In the genomic region with DNA sequence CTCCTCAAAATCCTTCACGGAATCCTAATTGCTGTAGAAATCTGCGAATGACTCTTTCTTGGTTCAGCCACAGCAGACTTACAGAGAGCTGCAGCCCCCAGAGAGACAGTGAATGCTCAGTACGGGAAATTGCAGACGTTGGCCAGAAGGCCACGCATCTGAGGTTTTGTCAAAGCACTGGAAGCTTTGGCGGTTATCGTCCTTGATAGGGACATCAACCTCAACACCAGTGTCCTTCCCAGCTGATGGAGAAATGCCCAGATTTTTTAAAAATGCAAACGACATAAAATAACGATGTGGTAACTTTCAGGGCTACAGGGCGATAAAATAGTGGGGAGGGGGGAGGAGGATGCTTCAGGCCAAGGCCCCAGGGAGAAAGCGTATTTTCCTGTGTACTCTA, we compare ENCODE assay signal across 1 cellular context.
TF ChIP-seq lines count a peak whose summit lies in the region.

No MANE protein-coding gene starts in this region.

TF ChIP-seq in WTC11, 78 proteins besides CTCF, POLR2A, EP300 and RAD21 (continued from another document):
- TF ChIP-seq, protein P1, sequence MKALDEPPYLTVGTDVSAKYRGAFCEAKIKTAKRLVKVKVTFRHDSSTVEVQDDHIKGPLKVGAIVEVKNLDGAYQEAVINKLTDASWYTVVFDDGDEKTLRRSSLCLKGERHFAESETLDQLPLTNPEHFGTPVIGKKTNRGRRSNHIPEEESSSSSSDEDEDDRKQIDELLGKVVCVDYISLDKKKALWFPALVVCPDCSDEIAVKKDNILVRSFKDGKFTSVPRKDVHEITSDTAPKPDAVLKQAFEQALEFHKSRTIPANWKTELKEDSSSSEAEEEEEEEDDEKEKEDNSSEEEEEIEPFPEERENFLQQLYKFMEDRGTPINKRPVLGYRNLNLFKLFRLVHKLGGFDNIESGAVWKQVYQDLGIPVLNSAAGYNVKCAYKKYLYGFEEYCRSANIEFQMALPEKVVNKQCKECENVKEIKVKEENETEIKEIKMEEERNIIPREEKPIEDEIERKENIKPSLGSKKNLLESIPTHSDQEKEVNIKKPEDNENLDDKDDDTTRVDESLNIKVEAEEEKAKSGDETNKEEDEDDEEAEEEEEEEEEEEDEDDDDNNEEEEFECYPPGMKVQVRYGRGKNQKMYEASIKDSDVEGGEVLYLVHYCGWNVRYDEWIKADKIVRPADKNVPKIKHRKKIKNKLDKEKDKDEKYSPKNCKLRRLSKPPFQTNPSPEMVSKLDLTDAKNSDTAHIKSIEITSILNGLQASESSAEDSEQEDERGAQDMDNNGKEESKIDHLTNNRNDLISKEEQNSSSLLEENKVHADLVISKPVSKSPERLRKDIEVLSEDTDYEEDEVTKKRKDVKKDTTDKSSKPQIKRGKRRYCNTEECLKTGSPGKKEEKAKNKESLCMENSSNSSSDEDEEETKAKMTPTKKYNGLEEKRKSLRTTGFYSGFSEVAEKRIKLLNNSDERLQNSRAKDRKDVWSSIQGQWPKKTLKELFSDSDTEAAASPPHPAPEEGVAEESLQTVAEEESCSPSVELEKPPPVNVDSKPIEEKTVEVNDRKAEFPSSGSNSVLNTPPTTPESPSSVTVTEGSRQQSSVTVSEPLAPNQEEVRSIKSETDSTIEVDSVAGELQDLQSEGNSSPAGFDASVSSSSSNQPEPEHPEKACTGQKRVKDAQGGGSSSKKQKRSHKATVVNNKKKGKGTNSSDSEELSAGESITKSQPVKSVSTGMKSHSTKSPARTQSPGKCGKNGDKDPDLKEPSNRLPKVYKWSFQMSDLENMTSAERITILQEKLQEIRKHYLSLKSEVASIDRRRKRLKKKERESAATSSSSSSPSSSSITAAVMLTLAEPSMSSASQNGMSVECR (CRISPR knock-in tag; IDR thresholded peaks at IDR 0.05; ENCODE audit: borderline replicate concordance): no peak
- TF ChIP-seq ZNF263 (CRISPR knock-in tag; IDR thresholded peaks at IDR 0.05; ENCODE audit: low read depth) (no peak), ZNF423 (CRISPR knock-in tag; IDR thresholded peaks at IDR 0.05) (no peak), ZBTB21 (CRISPR knock-in tag; IDR thresholded peaks at IDR 0.05; ENCODE audit: borderline replicate concordance) (no peak), JUN (CRISPR knock-in tag; IDR thresholded peaks at IDR 0.05) (no peak)
- TF ChIP-seq, protein P2, sequence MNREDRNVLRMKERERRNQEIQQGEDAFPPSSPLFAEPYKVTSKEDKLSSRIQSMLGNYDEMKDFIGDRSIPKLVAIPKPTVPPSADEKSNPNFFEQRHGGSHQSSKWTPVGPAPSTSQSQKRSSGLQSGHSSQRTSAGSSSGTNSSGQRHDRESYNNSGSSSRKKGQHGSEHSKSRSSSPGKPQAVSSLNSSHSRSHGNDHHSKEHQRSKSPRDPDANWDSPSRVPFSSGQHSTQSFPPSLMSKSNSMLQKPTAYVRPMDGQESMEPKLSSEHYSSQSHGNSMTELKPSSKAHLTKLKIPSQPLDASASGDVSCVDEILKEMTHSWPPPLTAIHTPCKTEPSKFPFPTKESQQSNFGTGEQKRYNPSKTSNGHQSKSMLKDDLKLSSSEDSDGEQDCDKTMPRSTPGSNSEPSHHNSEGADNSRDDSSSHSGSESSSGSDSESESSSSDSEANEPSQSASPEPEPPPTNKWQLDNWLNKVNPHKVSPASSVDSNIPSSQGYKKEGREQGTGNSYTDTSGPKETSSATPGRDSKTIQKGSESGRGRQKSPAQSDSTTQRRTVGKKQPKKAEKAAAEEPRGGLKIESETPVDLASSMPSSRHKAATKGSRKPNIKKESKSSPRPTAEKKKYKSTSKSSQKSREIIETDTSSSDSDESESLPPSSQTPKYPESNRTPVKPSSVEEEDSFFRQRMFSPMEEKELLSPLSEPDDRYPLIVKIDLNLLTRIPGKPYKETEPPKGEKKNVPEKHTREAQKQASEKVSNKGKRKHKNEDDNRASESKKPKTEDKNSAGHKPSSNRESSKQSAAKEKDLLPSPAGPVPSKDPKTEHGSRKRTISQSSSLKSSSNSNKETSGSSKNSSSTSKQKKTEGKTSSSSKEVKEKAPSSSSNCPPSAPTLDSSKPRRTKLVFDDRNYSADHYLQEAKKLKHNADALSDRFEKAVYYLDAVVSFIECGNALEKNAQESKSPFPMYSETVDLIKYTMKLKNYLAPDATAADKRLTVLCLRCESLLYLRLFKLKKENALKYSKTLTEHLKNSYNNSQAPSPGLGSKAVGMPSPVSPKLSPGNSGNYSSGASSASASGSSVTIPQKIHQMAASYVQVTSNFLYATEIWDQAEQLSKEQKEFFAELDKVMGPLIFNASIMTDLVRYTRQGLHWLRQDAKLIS (CRISPR knock-in tag; IDR thresholded peaks at IDR 0.05; ENCODE audit: borderline replicate concordance): no peak
- TF ChIP-seq, protein P3, sequence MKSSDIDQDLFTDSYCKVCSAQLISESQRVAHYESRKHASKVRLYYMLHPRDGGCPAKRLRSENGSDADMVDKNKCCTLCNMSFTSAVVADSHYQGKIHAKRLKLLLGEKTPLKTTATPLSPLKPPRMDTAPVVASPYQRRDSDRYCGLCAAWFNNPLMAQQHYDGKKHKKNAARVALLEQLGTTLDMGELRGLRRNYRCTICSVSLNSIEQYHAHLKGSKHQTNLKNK (CRISPR knock-in tag; IDR thresholded peaks at IDR 0.05): no peak
- TF ChIP-seq, protein P4, sequence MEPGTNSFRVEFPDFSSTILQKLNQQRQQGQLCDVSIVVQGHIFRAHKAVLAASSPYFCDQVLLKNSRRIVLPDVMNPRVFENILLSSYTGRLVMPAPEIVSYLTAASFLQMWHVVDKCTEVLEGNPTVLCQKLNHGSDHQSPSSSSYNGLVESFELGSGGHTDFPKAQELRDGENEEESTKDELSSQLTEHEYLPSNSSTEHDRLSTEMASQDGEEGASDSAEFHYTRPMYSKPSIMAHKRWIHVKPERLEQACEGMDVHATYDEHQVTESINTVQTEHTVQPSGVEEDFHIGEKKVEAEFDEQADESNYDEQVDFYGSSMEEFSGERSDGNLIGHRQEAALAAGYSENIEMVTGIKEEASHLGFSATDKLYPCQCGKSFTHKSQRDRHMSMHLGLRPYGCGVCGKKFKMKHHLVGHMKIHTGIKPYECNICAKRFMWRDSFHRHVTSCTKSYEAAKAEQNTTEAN (CRISPR knock-in tag; IDR thresholded peaks at IDR 0.05): no peak
- TF ChIP-seq, protein P5, sequence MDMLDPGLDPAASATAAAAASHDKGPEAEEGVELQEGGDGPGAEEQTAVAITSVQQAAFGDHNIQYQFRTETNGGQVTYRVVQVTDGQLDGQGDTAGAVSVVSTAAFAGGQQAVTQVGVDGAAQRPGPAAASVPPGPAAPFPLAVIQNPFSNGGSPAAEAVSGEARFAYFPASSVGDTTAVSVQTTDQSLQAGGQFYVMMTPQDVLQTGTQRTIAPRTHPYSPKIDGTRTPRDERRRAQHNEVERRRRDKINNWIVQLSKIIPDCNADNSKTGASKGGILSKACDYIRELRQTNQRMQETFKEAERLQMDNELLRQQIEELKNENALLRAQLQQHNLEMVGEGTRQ (CRISPR knock-in tag; IDR thresholded peaks at IDR 0.05): no peak
